13 cellular contexts compared by ENCODE assay signal in genomic region chr11:1341928-1342524, GRCh38. TPM values are rescaled to one million over a fixed set of nuclear protein-coding genes. Genes with fewer than 3 reads are reported as not detected.
DNase-seq lines count a peak whose midpoint lies in the region; ATAC-seq and TF ChIP-seq lines count a peak whose summit lies in the region.
"Had no signal": no experiment of that assay in that cellular context is flagged by ENCODE, and none has a peak within 500 bp of the region (broad histone marks: within the 10 kb centered on the region; RNA-seq: fewer than 3 reads in every experiment).

No MANE protein-coding gene starts in this region.

- no peaks in the 10 kb centered on the region for H3K36me3 ChIP-seq in fibroblast of lung (ENCODE audit: control insufficient read depth, insufficient read depth, low read length)
- H3K36me3 ChIP-seq: HAP-1, Peyer's patch had no signal

- H3K9ac ChIP-seq in fibroblast of lung (ENCODE audit: insufficient read depth, low read length): no peak overlapping the region

- H4K20me1 ChIP-seq in fibroblast of lung (ENCODE audit: control insufficient read depth, extremely low read depth, insufficient read depth, low read length): no peaks in the 10 kb centered on the region

- no peaks in the 10 kb centered on the region for H3K4me1 ChIP-seq in fibroblast of lung (ENCODE audit: control insufficient read depth, extremely low read depth, insufficient read depth, low read length)
- H3K4me1 ChIP-seq: HAP-1, Peyer's patch had no signal

- no peak overlapping the region for H3K4me3 ChIP-seq in fibroblast of lung (replicated peaks in 1 of 4; ENCODE audit: control extremely low read depth in 1 of 4, insufficient read depth in 1 of 4, low read depth in 3 of 4, low read length in 4 of 4)
- H3K4me3 ChIP-seq: HAP-1, Peyer's patch had no signal

- DNase-seq in NCI-H1694 (lab: John Stamatoyannopoulos, UW): peak; percentile 10
- DNase-seq in NCI-H1694 treated with DMSO at 0.1 percent for 48 hours (lab: John Stamatoyannopoulos, UW): no peak
- DNase-seq in NCI-H460 (ENCODE audit: extremely low read depth, low read depth): peak; percentile 18
- peak; percentile 26 to 33 for DNase-seq in fibroblast of lung (ENCODE audit: low read depth in 2 of 2)
- peak; percentile 6 for DNase-seq in pons (ENCODE audit: low spot score)
- DNase-seq in T1000 (lab: John Stamatoyannopoulos, UW): no peak
- no peak for DNase-seq in iPS-NIHi11 (ENCODE audit: low spot score)
- DNase-seq: activated naive CD4-positive, alpha-beta T cell; effector CD4-positive, alpha-beta T cell; NCI-H1048 had no signal

- H3K9me3 ChIP-seq in fibroblast of lung (ENCODE audit: control insufficient read depth, insufficient read depth, low read depth, low read length): no peaks in the 10 kb centered on the region
- H3K9me3 ChIP-seq: HAP-1 had no signal

- peaks cover 9% of the 10 kb centered on the region for H3K27me3 ChIP-seq in fibroblast of lung (ENCODE audit: control insufficient read depth, insufficient read depth, low read length)
- H3K27me3 ChIP-seq: Peyer's patch had no signal

- no peak for ATAC-seq in HG03159 (IDR thresholded peaks at IDR 0.05; ENCODE audit: unreplicated experiment)

- H3K27ac ChIP-seq in fibroblast of lung (ENCODE audit: insufficient read depth, low read length): no peak overlapping the region
- H3K27ac ChIP-seq: Peyer's patch had no signal

- H2AFZ ChIP-seq in fibroblast of lung (ENCODE audit: low read length): no peak overlapping the region

- no peaks in the 10 kb centered on the region for H3K79me2 ChIP-seq in fibroblast of lung (ENCODE audit: control insufficient read depth, insufficient read depth, low read length)

- no peak overlapping the region for H3K4me2 ChIP-seq in fibroblast of lung (ENCODE audit: extremely low read depth, insufficient read depth, low read length)

- no peak for TF ChIP-seq CTCF in fibroblast of lung (conservative IDR thresholded peaks at IDR 0.05 in 1 of 2, IDR thresholded peaks at IDR 0.05 in 1 of 2; ENCODE audit: low read depth in 1 of 2, low read length in 2 of 2)

RNA-seq across cellular contexts. Expression of gene TOLLIP, which starts 32.6 kb away (rescaled TPM):
- total RNA-seq in NCI-H460 (2014; rRNA removed; shearing (Covaris generic)): 9.9 and 10.3 TPM in 2 replicates
- polyA plus RNA-seq in NCI-H460 (2014; cell fraction: nucleus; rRNA removed): 4.8 and 7.6 TPM in 2 replicates
- total RNA-seq in fibroblast of lung: 21.8 and 28.4 TPM in 2 replicates
- polyA plus RNA-seq in fibroblast of lung: 34.6 and 40.4 TPM in 2 replicates
- polyA plus RNA-seq in fibroblast of lung (2012): 46.5 and 52.3 TPM in 2 replicates
- polyA minus RNA-seq in fibroblast of lung (ENCODE audit: low replicate concordance): 48.8 and 123 TPM in 2 replicates

RNA-seq across cellular contexts. Expression of gene BRSK2, which starts 47.7 kb away (rescaled TPM):
- 3.1 and 4.2 TPM in 2 replicates for total RNA-seq in NCI-H460 (2014; rRNA removed; shearing (Covaris generic))
- polyA plus RNA-seq in NCI-H460 (2014; cell fraction: nucleus; rRNA removed): 14.7 and 14.8 TPM in 2 replicates
- 0.26 and 0.33 TPM in 2 replicates for total RNA-seq in fibroblast of lung
- polyA plus RNA-seq in fibroblast of lung: 0.05 and 0.11 TPM in 2 replicates
- polyA plus RNA-seq in fibroblast of lung (2012): 0.09 and 0.35 TPM in 2 replicates
- polyA minus RNA-seq in fibroblast of lung (ENCODE audit: low replicate concordance): 0.20 and 0.26 TPM in 2 replicates

Comparison
In these comparisons a context has a peak if more than half of its experiments do, and no peak if none do; other contexts are left out.
1. DNase-seq: peak in NCI-H1694 (single experiment), NCI-H460 (single experiment), fibroblast of lung (2 of 2) and pons (single experiment); none in NCI-H1694 treated with DMSO at 0.1 percent for 48 hours (single experiment), T1000 (single experiment) and iPS-NIHi11 (single experiment).